ENCODE assay signal across 1 cellular context in the genomic region with DNA sequence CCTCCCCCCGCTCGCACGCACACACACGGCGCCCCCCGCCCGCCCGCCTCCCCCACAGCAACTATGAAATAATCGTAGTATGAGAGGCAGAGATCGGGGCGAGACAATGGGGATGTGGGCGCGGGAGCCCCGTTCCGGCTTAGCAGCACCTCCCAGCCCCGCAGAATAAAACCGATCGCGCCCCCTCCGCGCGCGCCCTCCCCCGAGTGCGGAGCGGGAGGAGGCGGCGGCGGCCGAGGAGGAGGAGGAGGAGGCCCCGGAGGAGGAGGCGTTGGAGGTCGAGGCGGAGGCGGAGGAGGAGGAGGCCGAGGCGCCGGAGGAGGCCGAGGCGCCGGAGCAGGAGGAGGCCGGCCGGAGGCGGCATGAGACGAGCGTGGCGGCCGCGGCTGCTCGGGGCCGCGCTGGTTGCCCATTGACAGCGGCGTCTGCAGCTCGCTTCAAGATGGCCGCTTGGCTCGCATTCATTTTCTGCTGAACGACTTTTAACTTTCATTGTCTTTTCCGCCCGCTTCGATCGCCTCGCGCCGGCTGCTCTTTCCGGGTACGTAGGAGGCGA.
TF ChIP-seq lines count a peak whose summit lies in the region.

No MANE protein-coding gene starts in this region.

TF ChIP-seq in HepG2, 621 proteins besides CTCF, POLR2A, EP300 and RAD21 (continued from another document):
- TF ChIP-seq, protein P1, sequence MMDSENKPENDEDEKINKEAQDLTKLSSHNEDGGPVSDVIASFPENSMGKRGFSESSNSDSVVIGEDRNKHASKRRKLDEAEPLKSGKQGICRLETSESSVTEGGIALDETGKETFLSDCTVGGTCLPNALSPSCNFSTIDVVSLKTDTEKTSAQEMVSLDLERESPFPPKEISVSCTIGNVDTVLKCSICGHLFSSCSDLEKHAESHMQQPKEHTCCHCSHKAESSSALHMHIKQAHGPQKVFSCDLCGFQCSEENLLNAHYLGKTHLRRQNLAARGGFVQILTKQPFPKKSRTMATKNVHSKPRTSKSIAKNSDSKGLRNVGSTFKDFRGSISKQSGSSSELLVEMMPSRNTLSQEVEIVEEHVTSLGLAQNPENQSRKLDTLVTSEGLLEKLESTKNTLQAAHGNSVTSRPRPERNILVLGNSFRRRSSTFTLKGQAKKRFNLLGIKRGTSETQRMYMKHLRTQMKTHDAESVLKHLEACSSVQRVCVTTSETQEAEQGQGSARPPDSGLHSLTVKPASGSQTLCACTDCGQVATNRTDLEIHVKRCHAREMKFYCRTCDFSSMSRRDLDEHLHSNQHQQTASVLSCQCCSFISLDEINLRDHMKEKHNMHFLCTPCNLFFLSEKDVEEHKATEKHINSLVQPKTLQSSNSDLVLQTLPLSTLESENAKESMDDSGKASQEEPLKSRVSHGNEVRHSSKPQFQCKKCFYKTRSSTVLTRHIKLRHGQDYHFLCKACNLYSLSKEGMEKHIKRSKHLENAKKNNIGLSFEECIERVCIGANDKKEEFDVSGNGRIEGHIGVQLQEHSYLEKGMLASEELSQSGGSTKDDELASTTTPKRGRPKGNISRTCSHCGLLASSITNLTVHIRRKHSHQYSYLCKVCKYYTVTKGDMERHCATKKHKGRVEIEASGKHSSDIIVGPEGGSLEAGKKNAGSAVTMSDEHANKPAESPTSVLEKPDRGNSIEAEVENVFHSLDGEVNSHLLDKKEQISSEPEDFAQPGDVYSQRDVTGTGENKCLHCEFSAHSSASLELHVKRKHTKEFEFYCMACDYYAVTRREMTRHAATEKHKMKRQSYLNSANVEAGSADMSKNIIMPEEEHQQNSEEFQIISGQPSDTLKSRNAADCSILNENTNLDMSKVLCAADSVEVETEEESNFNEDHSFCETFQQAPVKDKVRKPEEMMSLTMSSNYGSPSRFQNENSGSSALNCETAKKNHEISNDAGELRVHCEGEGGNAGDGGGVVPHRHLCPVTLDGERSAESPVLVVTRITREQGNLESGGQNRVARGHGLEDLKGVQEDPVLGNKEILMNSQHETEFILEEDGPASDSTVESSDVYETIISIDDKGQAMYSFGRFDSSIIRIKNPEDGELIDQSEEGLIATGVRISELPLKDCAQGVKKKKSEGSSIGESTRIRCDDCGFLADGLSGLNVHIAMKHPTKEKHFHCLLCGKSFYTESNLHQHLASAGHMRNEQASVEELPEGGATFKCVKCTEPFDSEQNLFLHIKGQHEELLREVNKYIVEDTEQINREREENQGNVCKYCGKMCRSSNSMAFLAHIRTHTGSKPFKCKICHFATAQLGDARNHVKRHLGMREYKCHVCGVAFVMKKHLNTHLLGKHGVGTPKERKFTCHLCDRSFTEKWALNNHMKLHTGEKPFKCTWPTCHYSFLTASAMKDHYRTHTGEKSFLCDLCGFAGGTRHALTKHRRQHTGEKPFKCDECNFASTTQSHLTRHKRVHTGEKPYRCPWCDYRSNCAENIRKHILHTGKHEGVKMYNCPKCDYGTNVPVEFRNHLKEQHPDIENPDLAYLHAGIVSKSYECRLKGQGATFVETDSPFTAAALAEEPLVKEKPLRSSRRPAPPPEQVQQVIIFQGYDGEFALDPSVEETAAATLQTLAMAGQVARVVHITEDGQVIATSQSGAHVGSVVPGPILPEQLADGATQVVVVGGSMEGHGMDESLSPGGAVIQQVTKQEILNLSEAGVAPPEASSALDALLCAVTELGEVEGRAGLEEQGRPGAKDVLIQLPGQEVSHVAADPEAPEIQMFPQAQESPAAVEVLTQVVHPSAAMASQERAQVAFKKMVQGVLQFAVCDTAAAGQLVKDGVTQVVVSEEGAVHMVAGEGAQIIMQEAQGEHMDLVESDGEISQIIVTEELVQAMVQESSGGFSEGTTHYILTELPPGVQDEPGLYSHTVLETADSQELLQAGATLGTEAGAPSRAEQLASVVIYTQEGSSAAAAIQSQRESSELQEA (CRISPR knock-in tag; IDR thresholded peaks at IDR 0.05; ENCODE audit: not compliant biosample characterization) = no peak
- TF ChIP-seq, protein P2, sequence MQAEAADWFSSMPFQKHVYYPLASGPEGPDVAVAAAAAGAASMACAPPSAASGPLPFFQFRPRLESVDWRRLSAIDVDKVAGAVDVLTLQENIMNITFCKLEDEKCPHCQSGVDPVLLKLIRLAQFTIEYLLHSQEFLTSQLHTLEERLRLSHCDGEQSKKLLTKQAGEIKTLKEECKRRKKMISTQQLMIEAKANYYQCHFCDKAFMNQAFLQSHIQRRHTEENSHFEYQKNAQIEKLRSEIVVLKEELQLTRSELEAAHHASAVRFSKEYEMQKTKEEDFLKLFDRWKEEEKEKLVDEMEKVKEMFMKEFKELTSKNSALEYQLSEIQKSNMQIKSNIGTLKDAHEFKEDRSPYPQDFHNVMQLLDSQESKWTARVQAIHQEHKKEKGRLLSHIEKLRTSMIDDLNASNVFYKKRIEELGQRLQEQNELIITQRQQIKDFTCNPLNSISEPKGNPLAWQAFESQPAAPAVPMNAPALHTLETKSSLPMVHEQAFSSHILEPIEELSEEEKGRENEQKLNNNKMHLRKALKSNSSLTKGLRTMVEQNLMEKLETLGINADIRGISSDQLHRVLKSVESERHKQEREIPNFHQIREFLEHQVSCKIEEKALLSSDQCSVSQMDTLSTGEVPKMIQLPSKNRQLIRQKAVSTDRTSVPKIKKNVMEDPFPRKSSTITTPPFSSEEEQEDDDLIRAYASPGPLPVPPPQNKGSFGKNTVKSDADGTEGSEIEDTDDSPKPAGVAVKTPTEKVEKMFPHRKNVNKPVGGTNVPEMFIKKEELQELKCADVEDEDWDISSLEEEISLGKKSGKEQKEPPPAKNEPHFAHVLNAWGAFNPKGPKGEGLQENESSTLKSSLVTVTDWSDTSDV (CRISPR knock-in tag; IDR thresholded peaks at IDR 0.05) = no peak
- TF ChIP-seq, protein P3, sequence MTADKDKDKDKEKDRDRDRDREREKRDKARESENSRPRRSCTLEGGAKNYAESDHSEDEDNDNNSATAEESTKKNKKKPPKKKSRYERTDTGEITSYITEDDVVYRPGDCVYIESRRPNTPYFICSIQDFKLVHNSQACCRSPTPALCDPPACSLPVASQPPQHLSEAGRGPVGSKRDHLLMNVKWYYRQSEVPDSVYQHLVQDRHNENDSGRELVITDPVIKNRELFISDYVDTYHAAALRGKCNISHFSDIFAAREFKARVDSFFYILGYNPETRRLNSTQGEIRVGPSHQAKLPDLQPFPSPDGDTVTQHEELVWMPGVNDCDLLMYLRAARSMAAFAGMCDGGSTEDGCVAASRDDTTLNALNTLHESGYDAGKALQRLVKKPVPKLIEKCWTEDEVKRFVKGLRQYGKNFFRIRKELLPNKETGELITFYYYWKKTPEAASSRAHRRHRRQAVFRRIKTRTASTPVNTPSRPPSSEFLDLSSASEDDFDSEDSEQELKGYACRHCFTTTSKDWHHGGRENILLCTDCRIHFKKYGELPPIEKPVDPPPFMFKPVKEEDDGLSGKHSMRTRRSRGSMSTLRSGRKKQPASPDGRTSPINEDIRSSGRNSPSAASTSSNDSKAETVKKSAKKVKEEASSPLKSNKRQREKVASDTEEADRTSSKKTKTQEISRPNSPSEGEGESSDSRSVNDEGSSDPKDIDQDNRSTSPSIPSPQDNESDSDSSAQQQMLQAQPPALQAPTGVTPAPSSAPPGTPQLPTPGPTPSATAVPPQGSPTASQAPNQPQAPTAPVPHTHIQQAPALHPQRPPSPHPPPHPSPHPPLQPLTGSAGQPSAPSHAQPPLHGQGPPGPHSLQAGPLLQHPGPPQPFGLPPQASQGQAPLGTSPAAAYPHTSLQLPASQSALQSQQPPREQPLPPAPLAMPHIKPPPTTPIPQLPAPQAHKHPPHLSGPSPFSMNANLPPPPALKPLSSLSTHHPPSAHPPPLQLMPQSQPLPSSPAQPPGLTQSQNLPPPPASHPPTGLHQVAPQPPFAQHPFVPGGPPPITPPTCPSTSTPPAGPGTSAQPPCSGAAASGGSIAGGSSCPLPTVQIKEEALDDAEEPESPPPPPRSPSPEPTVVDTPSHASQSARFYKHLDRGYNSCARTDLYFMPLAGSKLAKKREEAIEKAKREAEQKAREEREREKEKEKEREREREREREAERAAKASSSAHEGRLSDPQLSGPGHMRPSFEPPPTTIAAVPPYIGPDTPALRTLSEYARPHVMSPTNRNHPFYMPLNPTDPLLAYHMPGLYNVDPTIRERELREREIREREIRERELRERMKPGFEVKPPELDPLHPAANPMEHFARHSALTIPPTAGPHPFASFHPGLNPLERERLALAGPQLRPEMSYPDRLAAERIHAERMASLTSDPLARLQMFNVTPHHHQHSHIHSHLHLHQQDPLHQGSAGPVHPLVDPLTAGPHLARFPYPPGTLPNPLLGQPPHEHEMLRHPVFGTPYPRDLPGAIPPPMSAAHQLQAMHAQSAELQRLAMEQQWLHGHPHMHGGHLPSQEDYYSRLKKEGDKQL (CRISPR knock-in tag; IDR thresholded peaks at IDR 0.05; ENCODE audit: low read depth) = no peak
